Comparison of ENCODE assay signal across 11 cellular contexts in the genomic region with DNA sequence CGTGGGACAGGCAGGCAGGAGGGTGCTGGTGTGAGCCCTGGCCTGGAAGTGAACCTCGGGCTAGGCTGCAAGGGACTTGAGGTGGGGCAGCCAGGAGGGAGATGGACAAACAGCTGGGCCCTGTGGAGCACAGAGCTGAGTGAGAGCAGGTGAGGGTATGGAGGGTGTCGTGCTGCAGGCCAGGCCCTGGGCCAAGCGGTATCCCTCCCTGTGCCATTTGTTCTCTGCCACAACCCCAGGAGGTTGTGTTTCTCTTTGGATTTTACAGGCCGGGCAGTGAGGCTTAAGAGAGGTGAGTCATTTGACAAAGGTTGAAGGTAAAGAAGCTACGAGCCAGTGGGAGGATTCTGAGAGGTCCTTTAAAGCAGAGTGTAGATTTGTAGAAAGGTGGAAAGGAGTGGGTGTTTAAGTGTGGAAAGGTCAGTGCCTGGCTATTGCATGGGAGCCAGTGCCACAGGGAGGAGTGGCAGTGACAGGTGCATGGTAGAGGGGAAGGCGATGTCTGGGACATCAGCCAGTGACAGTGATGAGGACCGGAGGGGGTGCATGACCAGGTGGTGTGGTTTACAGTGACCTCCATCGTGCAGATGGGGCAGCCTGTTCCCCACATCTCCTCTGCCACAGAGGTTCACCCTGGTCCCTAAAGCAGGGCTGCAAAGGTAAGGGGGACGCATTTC. TPM values are rescaled to one million over a fixed set of nuclear protein-coding genes. Genes with fewer than 3 reads are reported as not detected.
DNase-seq lines count a peak whose midpoint lies in the region; ATAC-seq and TF ChIP-seq lines count a peak whose summit lies in the region.
"Had no signal": no experiment of that assay in that cellular context is flagged by ENCODE, and none has a peak within 500 bp of the region (broad histone marks: within the 10 kb centered on the region; RNA-seq: fewer than 3 reads in every experiment).

No MANE protein-coding gene starts in this region.

- no peak overlapping the region for H4K5ac ChIP-seq in IMR-90 (ENCODE audit: low read depth, low read length)

- H3K9me1 ChIP-seq in IMR-90 (ENCODE audit: insufficient read depth, low read length) = peaks cover 20% of the 10 kb centered on the region

- peak overlapping the region; percentile 1; the same call in 1 of the 3 replicates for H2BK15ac ChIP-seq in IMR-90 (ENCODE audit: low read depth, low read length)

- peak overlapping the region; percentile 68 for H2AFZ ChIP-seq in IMR-90 (replicated peaks; ENCODE audit: low read length, poor library complexity)

- ATAC-seq in IMR-90 (ENCODE audit: low read depth) = peak; percentile 4

- no peak overlapping the region for H3K4me3 ChIP-seq in IMR-90 (ENCODE audit: insufficient read depth, low read depth, low read length)
- no peak overlapping the region for H3K4me3 ChIP-seq in suprapubic skin
- H3K4me3 ChIP-seq: adrenal gland had no signal

- BruUV-seq in IMR-90 (replicated peaks; lab: Mats Ljungman, UMichigan) = no TSS peak

- H3K4me2 ChIP-seq in IMR-90 (ENCODE audit: low read depth, low read length) = no peak overlapping the region

- POLR2A ChIA-PET in IMR-90 (lab: Charles Lee; ENCODE audit: unreplicated experiment) = no interaction called here

- no peak overlapping the region for H3K9ac ChIP-seq in IMR-90 (ENCODE audit: low read depth, low read length)

- no peak for TF ChIP-seq RAD21 in IMR-90 (IDR thresholded peaks at IDR 0.05; ENCODE audit: low read length)

- DNase-seq in IMR-90 (peak; percentile 21), amniotic epithelial cell (ENCODE audit: low read depth) (peak; percentile 14), islet precursor cell (peak; percentile 75), suprapubic skin (ENCODE audit: low spot score in 2 of 2) (no peak), NCI-H1417 (lab: John Stamatoyannopoulos, UW) (no peak), NCI-H2171 (lab: John Stamatoyannopoulos, UW) (no peak)
- DNase-seq in activated CD8-positive, alpha-beta memory T cell treated with anti-CD3 and anti-CD28 coated beads, Interleukin-2, amount 50 U/mL, for 4 hours = no peak
- DNase-seq: activated CD4-positive, alpha-beta T cell treated with anti-CD3 and anti-CD28 coated beads, Interleukin-2, amount 10 ng/mL, durations not matched to agents 24 days and 14 days; DND-41; stimulated activated naive CD4-positive, alpha-beta T cell had no signal

- H2AK9ac ChIP-seq in IMR-90 (replicated peaks; ENCODE audit: low read depth, low read length, poor library complexity) = peak overlapping the region; percentile 70

- 66% methylated on average over 5 of the region's 10 CpGs; no CpG with 5 or more reads in 1 of the 2 experiments for WGBS in IMR-90 (ENCODE audit: extremely low coverage in 2 of 2, insufficient read length in 1 of 2), 2 experiments
- 82% methylated on average over 10 of the region's 10 CpGs for WGBS in suprapubic skin

- peak overlapping the region; percentile 9 for H2BK5ac ChIP-seq in IMR-90 (ENCODE audit: low read depth, low read length, poor library complexity, severe bottlenecking)

- in situ Hi-C loops in IMR-90 (cut with MboI; ENCODE audit: low sequenced_read_pairs) = no loop called here

- peak overlapping the region in 1 of 2 experiments; percentile 57; a peak in 1 of 4 replicates for H4K8ac ChIP-seq in IMR-90 (ENCODE audit: low read depth in 2 of 2, low read length in 2 of 2)

- H3K27ac ChIP-seq in IMR-90 (ENCODE audit: insufficient read depth, low read length) = no peak overlapping the region
- peak overlapping the region; percentile 12 for H3K27ac ChIP-seq in suprapubic skin

- H2AK5ac ChIP-seq in IMR-90 (ENCODE audit: low read depth, low read length) = peak overlapping the region; percentile 89

- 0 out of 2 replicates have a peak overlapping the region, but pooled peaks have one; percentile 28 for H3K23ac ChIP-seq in IMR-90 (ENCODE audit: low read depth, low read length)

- no peaks in the 10 kb centered on the region for H3K27me3 ChIP-seq in IMR-90 (ENCODE audit: control insufficient read depth, insufficient read depth, low read length)
- no peaks in the 10 kb centered on the region for H3K27me3 ChIP-seq in suprapubic skin
- H3K27me3 ChIP-seq: adrenal gland had no signal

- peak overlapping the region; percentile 84 for H2BK120ac ChIP-seq in IMR-90 (ENCODE audit: low read depth, low read length)

- H4K20me1 ChIP-seq in IMR-90 (ENCODE audit: insufficient read depth, low read length) = no peaks in the 10 kb centered on the region

- H3K9me3 ChIP-seq in IMR-90 (ENCODE audit: control insufficient read depth, insufficient read depth, low read length) = no peaks in the 10 kb centered on the region
- H3K9me3 ChIP-seq in suprapubic skin = no peaks in the 10 kb centered on the region
- H3K9me3 ChIP-seq: adrenal gland had no signal

- peak overlapping the region; percentile 54 for H4K91ac ChIP-seq in IMR-90 (ENCODE audit: insufficient read depth, low read depth, low read length)

- dilution Hi-C loops in IMR-90 (cut with HindIII; ENCODE audit: low sequenced_read_pairs, unreplicated experiment) = no loop called here

- H2BK20ac ChIP-seq in IMR-90 (ENCODE audit: low read depth, low read length) = peak overlapping the region; percentile 83

- H3K79me1 ChIP-seq in IMR-90 (ENCODE audit: low read depth in 1 of 2, low read length in 2 of 2) = peaks cover 0 to 3% of the 10 kb centered on the region in 2 experiments; a peak in 1 of 4 replicates

- peak overlapping the region; percentile 90 for H3K4ac ChIP-seq in IMR-90 (ENCODE audit: low read depth, low read length)

- H3K14ac ChIP-seq in IMR-90 (replicated peaks; ENCODE audit: low read depth, low read length) = peak overlapping the region; percentile 74

- intact Hi-C loops in IMR-90 (cut with micrococcal nuclease) = no loop called here

- H3K18ac ChIP-seq in IMR-90 (ENCODE audit: low read depth, low read length) = no peak overlapping the region

- no peak for TF ChIP-seq EP300 in suprapubic skin (IDR thresholded peaks at IDR 0.05)

- no peak for TF ChIP-seq CTCF in IMR-90 (conservative IDR thresholded peaks at IDR 0.05; ENCODE audit: low read depth, low read length)
- TF ChIP-seq CTCF in suprapubic skin (IDR thresholded peaks at IDR 0.05) = no peak

- no peaks in the 10 kb centered on the region for H3K36me3 ChIP-seq in IMR-90 (ENCODE audit: control insufficient read depth, insufficient read depth, low read length)
- H3K36me3 ChIP-seq in suprapubic skin = no peaks in the 10 kb centered on the region
- H3K36me3 ChIP-seq: adrenal gland had no signal

- CTCF ChIA-PET in IMR-90 (lab: Yijun Ruan, JAX) = interaction anchor here (0.7 to 0.9 kb wide), 4 partner anchors 9 to 587 kb away, joined by 3 to 4 read pairs (median 3); no protein-coding TSS in a partner anchor

- TF ChIP-seq POLR2A in IMR-90 (IDR thresholded peaks at IDR 0.05; ENCODE audit: low read depth, low read length) = no peak
- TF ChIP-seq POLR2A in suprapubic skin (IDR thresholded peaks at IDR 0.05) = no peak

- H3K4me1 ChIP-seq in IMR-90 (ENCODE audit: control insufficient read depth, insufficient read depth, low read length) (peaks cover 14% of the 10 kb centered on the region), suprapubic skin (peaks cover 18% of the 10 kb centered on the region)

- no peak overlapping the region for H3K56ac ChIP-seq in IMR-90 (ENCODE audit: extremely low read depth, insufficient read depth, low read length)

TF ChIP-seq in IMR-90, 13 proteins besides CTCF, POLR2A, EP300 and RAD21:
- TF ChIP-seq MXI1 (IDR thresholded peaks at IDR 0.05; ENCODE audit: borderline replicate concordance, low read depth, low read length) (no peak), BHLHE40 (IDR thresholded peaks at IDR 0.05; ENCODE audit: low read depth, low read length) (no peak), NFE2L2 (IDR thresholded peaks at IDR 0.05; ENCODE audit: low read depth, low read length) (no peak)

RNA-seq across cellular contexts. Expression of a gene that starts 39.8 kb away (rescaled TPM):
- total RNA-seq in IMR-90 (2012; rRNA removed) (6.3 and 6.7 TPM in 2 replicates), suprapubic skin (10 to 100 TPM in 2 of 4 donors, 1 to 10 TPM in 2; 4.9 to 16.4 (median 12.9) TPM)
- polyA plus RNA-seq in IMR-90 (2012; rRNA removed) = 7.0 and 8.6 TPM in 2 replicates
- polyA plus RNA-seq in IMR-90 (2012; cell fraction: cytosol; rRNA removed) = 7.0 and 10.0 TPM in 2 replicates
- polyA plus RNA-seq in IMR-90 (2012; cell fraction: nucleus; rRNA removed; ENCODE audit: low replicate concordance) = 3.7 and 5.9 TPM in 2 replicates

Comparison
In these comparisons a context has a peak if more than half of its experiments do, and no peak if none do; other contexts are left out.
1. DNase-seq: peak in IMR-90 (single experiment), amniotic epithelial cell (single experiment) and islet precursor cell (single experiment); none in suprapubic skin (0 of 2), NCI-H1417 (0 of 3), NCI-H2171 (single experiment) and activated CD8-positive, alpha-beta memory T cell treated with anti-CD3 and anti-CD28 coated beads, Interleukin-2, amount 50 U/mL, for 4 hours (single experiment).